Comparison of ENCODE assay signal across 1 cellular context in the genomic region with DNA sequence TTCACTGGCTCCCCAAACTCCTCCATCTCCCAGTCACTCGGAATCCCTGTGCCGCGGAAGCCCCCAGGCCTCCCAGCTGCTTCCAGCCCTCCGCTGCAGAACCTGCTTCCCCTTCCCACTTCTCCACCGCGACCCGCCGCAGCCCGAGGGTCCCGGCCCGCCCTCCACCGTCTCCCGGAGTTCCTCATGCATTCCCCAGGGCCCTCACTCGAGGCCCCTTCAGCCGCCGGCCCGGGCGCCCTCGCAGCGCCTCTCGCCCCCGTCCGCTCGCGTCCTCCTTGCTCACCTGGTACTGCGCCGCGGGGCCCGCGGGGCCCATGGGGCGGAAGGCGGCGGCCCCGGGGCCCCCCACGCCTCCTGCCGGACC.
TF ChIP-seq lines count a peak whose summit lies in the region.

No MANE protein-coding gene starts in this region.

TF ChIP-seq in K562, 482 proteins besides CTCF, POLR2A, EP300 and RAD21 (continued from another document):
- TF ChIP-seq, protein P1, sequence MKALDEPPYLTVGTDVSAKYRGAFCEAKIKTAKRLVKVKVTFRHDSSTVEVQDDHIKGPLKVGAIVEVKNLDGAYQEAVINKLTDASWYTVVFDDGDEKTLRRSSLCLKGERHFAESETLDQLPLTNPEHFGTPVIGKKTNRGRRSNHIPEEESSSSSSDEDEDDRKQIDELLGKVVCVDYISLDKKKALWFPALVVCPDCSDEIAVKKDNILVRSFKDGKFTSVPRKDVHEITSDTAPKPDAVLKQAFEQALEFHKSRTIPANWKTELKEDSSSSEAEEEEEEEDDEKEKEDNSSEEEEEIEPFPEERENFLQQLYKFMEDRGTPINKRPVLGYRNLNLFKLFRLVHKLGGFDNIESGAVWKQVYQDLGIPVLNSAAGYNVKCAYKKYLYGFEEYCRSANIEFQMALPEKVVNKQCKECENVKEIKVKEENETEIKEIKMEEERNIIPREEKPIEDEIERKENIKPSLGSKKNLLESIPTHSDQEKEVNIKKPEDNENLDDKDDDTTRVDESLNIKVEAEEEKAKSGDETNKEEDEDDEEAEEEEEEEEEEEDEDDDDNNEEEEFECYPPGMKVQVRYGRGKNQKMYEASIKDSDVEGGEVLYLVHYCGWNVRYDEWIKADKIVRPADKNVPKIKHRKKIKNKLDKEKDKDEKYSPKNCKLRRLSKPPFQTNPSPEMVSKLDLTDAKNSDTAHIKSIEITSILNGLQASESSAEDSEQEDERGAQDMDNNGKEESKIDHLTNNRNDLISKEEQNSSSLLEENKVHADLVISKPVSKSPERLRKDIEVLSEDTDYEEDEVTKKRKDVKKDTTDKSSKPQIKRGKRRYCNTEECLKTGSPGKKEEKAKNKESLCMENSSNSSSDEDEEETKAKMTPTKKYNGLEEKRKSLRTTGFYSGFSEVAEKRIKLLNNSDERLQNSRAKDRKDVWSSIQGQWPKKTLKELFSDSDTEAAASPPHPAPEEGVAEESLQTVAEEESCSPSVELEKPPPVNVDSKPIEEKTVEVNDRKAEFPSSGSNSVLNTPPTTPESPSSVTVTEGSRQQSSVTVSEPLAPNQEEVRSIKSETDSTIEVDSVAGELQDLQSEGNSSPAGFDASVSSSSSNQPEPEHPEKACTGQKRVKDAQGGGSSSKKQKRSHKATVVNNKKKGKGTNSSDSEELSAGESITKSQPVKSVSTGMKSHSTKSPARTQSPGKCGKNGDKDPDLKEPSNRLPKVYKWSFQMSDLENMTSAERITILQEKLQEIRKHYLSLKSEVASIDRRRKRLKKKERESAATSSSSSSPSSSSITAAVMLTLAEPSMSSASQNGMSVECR (CRISPR knock-in tag; IDR thresholded peaks at IDR 0.05), result 0 out of 2 replicates have a peak, but pooled peaks have one; percentile 13
- TF ChIP-seq TCF7 (IDR thresholded peaks at IDR 0.05; ENCODE audit: borderline replicate concordance) (no peak), OTX1 (CRISPR knock-in tag; IDR thresholded peaks at IDR 0.05) (no peak)
TF ChIP-seq in K562: peak in this region for 10.
